Comparison of ENCODE assay signal across 23 cellular contexts in the genomic region with DNA sequence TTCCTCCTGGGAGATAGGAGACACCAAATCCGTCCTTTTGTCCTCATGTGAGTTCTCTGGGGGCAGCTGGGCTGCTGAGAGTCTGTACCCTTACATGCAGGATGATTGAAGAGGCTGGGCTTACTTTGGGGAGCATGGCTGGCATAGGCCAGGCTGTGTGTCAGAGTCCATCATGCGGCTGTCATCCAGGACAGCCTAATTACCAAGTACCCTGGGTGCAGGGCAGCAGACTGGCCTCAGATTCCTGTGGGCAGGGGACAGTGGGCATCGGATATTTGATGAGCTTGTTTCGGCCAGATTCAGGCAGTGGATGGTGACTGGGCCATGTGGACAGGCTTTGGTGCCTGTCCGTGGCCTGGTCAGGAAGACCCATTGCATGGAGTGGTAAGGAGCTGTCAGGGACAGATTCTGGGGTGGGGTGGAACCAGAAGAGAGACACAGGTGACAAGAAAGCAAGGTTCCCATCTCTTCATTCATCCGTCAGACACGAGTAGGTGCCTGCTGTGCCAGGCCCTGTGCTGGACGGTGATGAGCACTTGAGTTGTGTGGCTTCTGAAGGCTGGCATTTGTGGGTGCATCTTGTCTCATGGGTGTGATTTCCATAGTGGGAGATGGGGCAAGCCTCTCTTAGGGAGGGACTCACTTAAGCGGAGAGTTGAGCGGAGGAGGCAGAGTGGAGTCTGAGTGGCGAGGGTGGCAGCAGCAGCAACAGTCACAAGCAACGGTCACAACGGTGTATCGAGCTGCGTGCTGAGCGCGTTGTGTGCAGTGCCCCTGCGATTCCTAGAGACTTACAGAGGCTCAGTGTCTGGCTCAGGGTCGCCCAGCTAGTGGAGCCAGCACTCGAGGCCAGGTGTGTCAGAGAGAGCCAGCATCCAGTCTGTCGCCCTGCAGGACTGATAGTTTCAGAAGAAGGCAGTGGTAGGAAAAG.
"Had no signal": no experiment of that assay in that cellular context is flagged by ENCODE, and none has a peak within 500 bp of the region (broad histone marks: within the 10 kb centered on the region; RNA-seq: fewer than 3 reads in every experiment).

No MANE protein-coding gene starts in this region.

- ATAC-seq: body of pancreas, gastrocnemius medialis, heart right ventricle, left colon, T-cell, upper lobe of right lung had no signal

- H3K4me2 ChIP-seq: SK-N-SH had no signal

- H3K27me3 Mint-ChIP-seq: activated CD4-positive, alpha-beta memory T cell treated with anti-CD3 and anti-CD28 coated beads, Interleukin-2, amount 10 ng/mL, durations not matched to agents 7 days and 5 days; naive B cell; stimulated activated naive CD8-positive, alpha-beta T cell treated with anti-CD3 and anti-CD28 coated beads, Interleukin-15, Interleukin-2, amounts not matched to agents 100 ng/mL and 50 ng/mL, for 24 hours; T-cell had no signal

- H3K9me3 ChIP-seq: body of pancreas, gastrocnemius medialis, heart right ventricle, neutrophil, SK-N-SH, testis, upper lobe of right lung had no signal

- H3K9ac ChIP-seq: SK-N-SH had no signal

- H3K4me1 ChIP-seq: gastrocnemius medialis, testis had no signal

- H3K36me3 ChIP-seq: gastrocnemius medialis had no signal

- DNase-seq: activated CD4-positive, alpha-beta memory T cell treated with anti-CD3 and anti-CD28 coated beads, Interleukin-2, amount 10 ng/mL, durations not matched to agents 7 days and 5 days; activated naive CD4-positive, alpha-beta T cell treated with anti-CD3 and anti-CD28 coated beads for 36 hours; body of pancreas; central memory CD4-positive, alpha-beta T cell; effector CD4-positive, alpha-beta T cell; gastrocnemius medialis; heart right ventricle; left colon; midbrain; naive B cell; Right ventricle myocardium superior; SK-N-SH; stimulated activated CD4-positive, alpha-beta T cell treated with anti-CD3 and anti-CD28 coated beads, Interleukin-4, amount 100 ng/mL, for 24 hours; T-cell; T1000; testis; upper lobe of right lung had no signal

- H3K4me3 ChIP-seq: body of pancreas, coronary artery, gastrocnemius medialis, heart right ventricle, skin epidermis, testis, upper lobe of right lung had no signal

- H3K27ac ChIP-seq: body of pancreas, coronary artery, epithelial cell of prostate, gastrocnemius medialis, heart right ventricle, neutrophil, skin epidermis, testis, upper lobe of right lung had no signal

- H3K9me3 Mint-ChIP-seq: activated CD4-positive, alpha-beta memory T cell treated with anti-CD3 and anti-CD28 coated beads, Interleukin-2, amount 10 ng/mL, durations not matched to agents 7 days and 5 days; activated naive CD4-positive, alpha-beta T cell treated with anti-CD3 and anti-CD28 coated beads for 36 hours; activated T-helper 2 cell treated with anti-CD3 and anti-CD28 coated beads, Interferon-gamma antibody, Interleukin-2, Interleukin-4, amounts not matched to agents 10 μg/mL and 5 μg/mL and 100 μg/mL, durations not matched to agents 14 hours and 24 hours and 36 hours; naive B cell; stimulated activated naive CD8-positive, alpha-beta T cell treated with anti-CD3 and anti-CD28 coated beads, Interleukin-15, Interleukin-2, amounts not matched to agents 100 ng/mL and 50 ng/mL, for 24 hours; T-cell had no signal

- H3K4me3 Mint-ChIP-seq: activated CD4-positive, alpha-beta memory T cell treated with anti-CD3 and anti-CD28 coated beads, Interleukin-2, amount 10 ng/mL, durations not matched to agents 7 days and 5 days; activated naive CD4-positive, alpha-beta T cell treated with anti-CD3 and anti-CD28 coated beads for 36 hours; stimulated activated naive CD8-positive, alpha-beta T cell treated with anti-CD3 and anti-CD28 coated beads, Interleukin-15, Interleukin-2, amounts not matched to agents 100 ng/mL and 50 ng/mL, for 24 hours; T-cell had no signal

- H3K27ac Mint-ChIP-seq: activated CD4-positive, alpha-beta memory T cell treated with anti-CD3 and anti-CD28 coated beads, Interleukin-2, amount 10 ng/mL, durations not matched to agents 7 days and 5 days; activated naive CD4-positive, alpha-beta T cell treated with anti-CD3 and anti-CD28 coated beads for 36 hours; activated T-helper 2 cell treated with anti-CD3 and anti-CD28 coated beads, Interferon-gamma antibody, Interleukin-2, Interleukin-4, amounts not matched to agents 10 μg/mL and 5 μg/mL and 100 μg/mL, durations not matched to agents 14 hours and 24 hours and 36 hours; stimulated activated naive CD8-positive, alpha-beta T cell treated with anti-CD3 and anti-CD28 coated beads, Interleukin-15, Interleukin-2, amounts not matched to agents 100 ng/mL and 50 ng/mL, for 24 hours; T-cell had no signal

- H3K27me3 ChIP-seq: body of pancreas, gastrocnemius medialis, heart right ventricle, neutrophil, testis, upper lobe of right lung had no signal
